22 cellular contexts compared by ENCODE assay signal in the genomic region with DNA sequence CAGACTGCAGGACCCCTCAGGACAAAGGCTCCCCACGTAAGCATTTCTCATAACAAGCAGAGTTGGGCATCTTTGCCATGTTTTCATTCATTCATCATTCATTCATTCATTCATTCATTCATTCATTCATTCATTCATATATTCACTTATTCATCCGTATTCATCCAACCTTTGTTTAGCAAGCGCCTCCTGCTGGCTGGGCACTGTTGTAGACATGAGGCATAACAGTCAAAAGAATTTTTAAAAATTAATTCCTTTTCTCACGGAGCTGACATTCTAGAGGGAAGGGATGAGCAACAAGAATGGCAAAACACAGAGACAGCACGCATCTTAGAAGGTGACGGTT.
DNase-seq lines count a peak whose midpoint lies in the region; ATAC-seq and TF ChIP-seq lines count a peak whose summit lies in the region.
"Had no signal": no experiment of that assay in that cellular context is flagged by ENCODE, and none has a peak within 500 bp of the region (broad histone marks: within the 10 kb centered on the region; RNA-seq: fewer than 3 reads in every experiment).

No MANE protein-coding gene starts in this region.

- peaks cover 31% of the 10 kb centered on the region for H3K4me1 Mint-ChIP-seq in HFFc6 (ENCODE audit: low read depth)

- H3K27me3 ChIP-seq in SU-DHL-6 (ENCODE audit: low read length) (no peaks in the 10 kb centered on the region), osteoblast (ENCODE audit: insufficient read depth, low read length) (peaks cover 10% of the 10 kb centered on the region)
- H3K27me3 ChIP-seq: breast epithelium, heart left ventricle, upper lobe of left lung had no signal

- no peaks in the 10 kb centered on the region for H3F3A ChIP-seq in SU-DHL-6 (ENCODE audit: insufficient read depth)

- H3K4me3 ChIP-seq in GM12864 (ENCODE audit: low read depth, low read length) (no peak overlapping the region), SU-DHL-6 (ENCODE audit: insufficient read depth, low read length, poor library complexity, severe bottlenecking) (no peak overlapping the region), osteoblast (ENCODE audit: insufficient read depth, low read length) (no peak overlapping the region)
- H3K4me3 ChIP-seq: breast epithelium, heart left ventricle, upper lobe of left lung had no signal

- no peak overlapping the region for H3K4me3 Mint-ChIP-seq in HFFc6
- H3K4me3 Mint-ChIP-seq: CD8-positive, alpha-beta T cell; nephron; T-helper 1 cell treated with Interleukin-12 subunit alpha and Interleukin-12 subunit beta and Interleukin-4 antibody, amounts not matched to agents 30 μg/mL and 1 μg/mL, for 36 hours had no signal

- TF ChIP-seq CTCF in GM12864 (IDR thresholded peaks at IDR 0.05; ENCODE audit: low read depth, low read length, missing control alignments) (peak; percentile 21), HFFc6 (IDR thresholded peaks at IDR 0.05) (peak; percentile 62), SU-DHL-6 (IDR thresholded peaks at IDR 0.05; ENCODE audit: insufficient read depth, low read length, poor library complexity, severe bottlenecking) (peak; percentile 53), osteoblast (IDR thresholded peaks at IDR 0.05; ENCODE audit: extremely low read depth, low read depth, low read length) (peak; percentile 44)

- H3K4me2 ChIP-seq in SU-DHL-6 (ENCODE audit: low read depth, low read length, poor library complexity, severe bottlenecking) = no peak overlapping the region
- H3K4me2 ChIP-seq in osteoblast (ENCODE audit: insufficient read depth, low read length) = no peak overlapping the region

- no peaks in the 10 kb centered on the region for H3K79me2 ChIP-seq in SU-DHL-6 (ENCODE audit: insufficient read depth, low read length)
- no peaks in the 10 kb centered on the region for H3K79me2 ChIP-seq in osteoblast (ENCODE audit: insufficient read depth, low read length)

- no peak overlapping the region for H3K27ac Mint-ChIP-seq in HFFc6
- H3K27ac Mint-ChIP-seq: CD8-positive, alpha-beta T cell; T-helper 1 cell treated with Interleukin-12 subunit alpha and Interleukin-12 subunit beta and Interleukin-4 antibody, amounts not matched to agents 30 μg/mL and 1 μg/mL, for 36 hours had no signal

- H3K9me3 ChIP-seq in SU-DHL-6 (ENCODE audit: insufficient read depth, low read length) (no peaks in the 10 kb centered on the region), osteoblast (ENCODE audit: low read depth, low read length) (no peaks in the 10 kb centered on the region)
- H3K9me3 ChIP-seq: breast epithelium, heart left ventricle, upper lobe of left lung had no signal

- H3K36me3 Mint-ChIP-seq in HFFc6 (ENCODE audit: low read depth) = no peaks in the 10 kb centered on the region
- H3K36me3 Mint-ChIP-seq: CD8-positive, alpha-beta T cell; IgD-negative memory B cell had no signal

- peaks cover 37% of the 10 kb centered on the region for H3K27me3 Mint-ChIP-seq in HFFc6 (ENCODE audit: insufficient read depth)

- peaks cover 13% of the 10 kb centered on the region for H3K4me1 ChIP-seq in osteoblast (ENCODE audit: insufficient read depth, low read length)

- no peaks in the 10 kb centered on the region for H3K9me2 ChIP-seq in SU-DHL-6 (replicated peaks; ENCODE audit: insufficient read depth, low read length)

- H4K20me1 ChIP-seq in SU-DHL-6 (ENCODE audit: low read depth, low read length) = no peaks in the 10 kb centered on the region
- H4K20me1 ChIP-seq in osteoblast (ENCODE audit: insufficient read depth, low read length) = no peaks in the 10 kb centered on the region

- H3K27ac ChIP-seq in SU-DHL-6 (ENCODE audit: low read depth, low read length) = no peak overlapping the region
- H3K27ac ChIP-seq in osteoblast (ENCODE audit: low read depth, low read length) = no peak overlapping the region
- H3K27ac ChIP-seq: breast epithelium, heart left ventricle, upper lobe of left lung had no signal

- H3K36me3 ChIP-seq in SU-DHL-6 (ENCODE audit: low read length) = no peaks in the 10 kb centered on the region
- H3K36me3 ChIP-seq in osteoblast (ENCODE audit: insufficient read depth, low read length) = no peaks in the 10 kb centered on the region
- H3K36me3 ChIP-seq: breast epithelium, heart left ventricle, upper lobe of left lung had no signal

- POLR2A ChIA-PET in HEK293T (lab: Yijun Ruan, JAX) = no interaction called here

- no peak overlapping the region for H3K9ac ChIP-seq in SU-DHL-6 (ENCODE audit: low read length)

- H2AFZ ChIP-seq in SU-DHL-6 (ENCODE audit: low read depth, low read length, severe bottlenecking) = no peak overlapping the region
- no peak overlapping the region for H2AFZ ChIP-seq in osteoblast (ENCODE audit: low read length)

- no peak for ATAC-seq in GM21528 (IDR thresholded peaks at IDR 0.05; ENCODE audit: low FRiP score, unreplicated experiment)
- ATAC-seq: CD8-positive, alpha-beta T cell; heart left ventricle; left lobe of liver had no signal

- CTCF ChIA-PET in HEK293T (lab: Yijun Ruan, JAX) = no interaction called here

- DNase-seq in GM12864 (ENCODE audit: low read depth) (no peak), HFFc6 (no peak), osteoblast (ENCODE audit: insufficient read length, low spot score, missing footprints) (no peak), NCI-H524 treated with DMSO at 0.1 percent for 48 hours (lab: John Stamatoyannopoulos, UW) (no peak), HEK293T (ENCODE audit: extremely low spot score) (no peak), pons (ENCODE audit: low spot score) (no peak)
- DNase-seq: activated effector memory CD4-positive, alpha-beta T cell treated with Interleukin-2 at 50 U/mL for 16 hours; DMS79 treated with DMSO at 0.1 percent for 48 hours; heart left ventricle; NCI-H1092 treated with DMSO at 0.1 percent for 48 hours; NCI-H2171; NCI-H526 treated with DMSO at 0.1 percent for 48 hours; SHP77 treated with DMSO at 0.1 percent for 48 hours; upper lobe of left lung had no signal

- H3K9me3 Mint-ChIP-seq in HFFc6 = no peaks in the 10 kb centered on the region
- H3K9me3 Mint-ChIP-seq: CD8-positive, alpha-beta T cell; nephron; T-helper 1 cell treated with Interleukin-12 subunit alpha and Interleukin-12 subunit beta and Interleukin-4 antibody, amounts not matched to agents 30 μg/mL and 1 μg/mL, for 36 hours had no signal

TF ChIP-seq in HEK293T, 16 proteins besides CTCF, POLR2A, EP300 and RAD21:
- TF ChIP-seq TARDBP (IDR thresholded peaks at IDR 0.05) (no peak), L3MBTL2 (conservative IDR thresholded peaks at IDR 0.05) (no peak), FOXK2 (IDR thresholded peaks at IDR 0.05) (no peak), BHLHE40 (IDR thresholded peaks at IDR 0.05; ENCODE audit: borderline replicate concordance) (no peak), ELF4 (IDR thresholded peaks at IDR 0.05) (no peak), LEF1 (IDR thresholded peaks at IDR 0.05; ENCODE audit: borderline replicate concordance) (no peak), ARNT (IDR thresholded peaks at IDR 0.05) (no peak), ZNF384 (IDR thresholded peaks at IDR 0.05) (no peak), HDGF (IDR thresholded peaks at IDR 0.05; ENCODE audit: borderline replicate concordance) (no peak), FOXM1 (IDR thresholded peaks at IDR 0.05; ENCODE audit: borderline replicate concordance) (no peak), CTBP1 (IDR thresholded peaks at IDR 0.05; ENCODE audit: borderline replicate concordance) (no peak), SP1 (IDR thresholded peaks at IDR 0.05) (no peak), SUZ12 (IDR thresholded peaks at IDR 0.05) (no peak), NFRKB (IDR thresholded peaks at IDR 0.05) (no peak), FOXA1 (IDR thresholded peaks at IDR 0.05) (no peak)
- TF ChIP-seq, protein P1, sequence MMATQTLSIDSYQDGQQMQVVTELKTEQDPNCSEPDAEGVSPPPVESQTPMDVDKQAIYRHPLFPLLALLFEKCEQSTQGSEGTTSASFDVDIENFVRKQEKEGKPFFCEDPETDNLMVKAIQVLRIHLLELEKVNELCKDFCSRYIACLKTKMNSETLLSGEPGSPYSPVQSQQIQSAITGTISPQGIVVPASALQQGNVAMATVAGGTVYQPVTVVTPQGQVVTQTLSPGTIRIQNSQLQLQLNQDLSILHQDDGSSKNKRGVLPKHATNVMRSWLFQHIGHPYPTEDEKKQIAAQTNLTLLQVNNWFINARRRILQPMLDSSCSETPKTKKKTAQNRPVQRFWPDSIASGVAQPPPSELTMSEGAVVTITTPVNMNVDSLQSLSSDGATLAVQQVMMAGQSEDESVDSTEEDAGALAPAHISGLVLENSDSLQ (IDR thresholded peaks at IDR 0.05) = no peak
